ENCODE assay signal across 8 cellular contexts in the genomic region with DNA sequence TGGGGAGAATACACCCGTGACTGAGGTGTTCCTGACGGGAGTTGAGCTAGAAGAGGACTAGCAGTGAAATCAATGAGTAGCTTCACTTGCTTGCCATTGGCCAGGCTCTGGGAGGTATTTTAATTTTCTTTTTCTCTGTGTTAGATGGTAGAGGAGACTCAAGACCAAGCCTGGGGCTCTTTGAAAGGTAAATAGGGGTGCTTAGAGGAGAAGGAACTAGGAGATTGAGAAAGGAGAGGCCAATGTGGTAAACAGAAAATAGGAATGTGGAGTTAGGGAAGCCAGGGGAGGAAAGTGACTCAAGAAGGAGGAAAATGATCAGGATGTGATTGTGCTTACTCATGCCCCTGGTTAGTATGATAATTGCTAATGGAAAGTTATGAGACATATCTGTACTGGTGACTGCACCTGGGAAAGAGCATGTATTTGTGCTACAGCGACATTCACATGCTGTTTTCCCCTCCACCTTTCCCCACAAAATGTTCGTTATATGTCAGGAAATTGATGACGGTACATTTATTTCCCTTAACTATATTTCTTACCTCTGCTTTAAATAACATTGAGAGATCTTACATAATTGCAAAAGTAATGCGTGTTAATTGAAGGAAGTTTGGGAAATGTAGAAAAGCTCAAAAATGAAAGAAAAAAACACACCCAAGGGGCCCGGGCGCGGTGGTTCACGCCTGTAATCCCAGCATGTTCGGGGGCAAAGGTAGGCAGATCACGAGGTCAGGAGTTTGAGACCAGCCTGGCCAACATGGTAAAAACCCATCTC. TPM values are rescaled to one million over a fixed set of nuclear protein-coding genes. Genes with fewer than 3 reads are reported as not detected.
DNase-seq lines count a peak whose midpoint lies in the region; ATAC-seq and TF ChIP-seq lines count a peak whose summit lies in the region.

No MANE protein-coding gene starts in this region.

- no peak overlapping the region for H3K4me3 ChIP-seq in GM23338
- no peak overlapping the region for H3K4me3 ChIP-seq in RWPE2 (ENCODE audit: severe bottlenecking)
- no peak overlapping the region for H3K4me3 ChIP-seq in MM.1S (ENCODE audit: low read length)

- ATAC-seq in GM23338 (peak; percentile 36; the same call in 1 of the 3 replicates), RWPE2 (ENCODE audit: low read depth) (peak; percentile 96), HG02840 (IDR thresholded peaks at IDR 0.05; ENCODE audit: low FRiP score, unreplicated experiment) (no peak)

- H3K9me3 ChIP-seq in RWPE2 (ENCODE audit: severe bottlenecking) (no peaks in the 10 kb centered on the region), MM.1S (replicated peaks; ENCODE audit: insufficient read depth, low read length) (no peaks in the 10 kb centered on the region)

- H3K36me3 Mint-ChIP-seq in GM23338 (ENCODE audit: low read depth) (no peaks in the 10 kb centered on the region; the same call in 2 of the 3 replicates), glutamatergic neuron (ENCODE audit: unreplicated experiment) (no peaks in the 10 kb centered on the region)

- no peak overlapping the region for H2AFZ ChIP-seq in GM23338
- no peak overlapping the region for H2AFZ ChIP-seq in MM.1S (ENCODE audit: low read length)

- peaks cover 11% of the 10 kb centered on the region for H3K4me1 Mint-ChIP-seq in GM23338
- H3K4me1 Mint-ChIP-seq in glutamatergic neuron (ENCODE audit: low read depth, unreplicated experiment), result peaks cover 3% of the 10 kb centered on the region

- peak; percentile 5 for DNase-seq in GM04504 (ENCODE audit: low read depth)
- peak; percentile 25 for DNase-seq in GM23338 (ENCODE audit: low spot score)
- no peak for DNase-seq in RWPE2 (ENCODE audit: low spot score)
- peak; percentile 52 for DNase-seq in fibroblast of gingiva (ENCODE audit: low read depth)
- no peak for DNase-seq in MM.1S
- no peak for DNase-seq in glutamatergic neuron
- no peak for DNase-seq in NCI-H187 (lab: John Stamatoyannopoulos, UW)

- H3F3A ChIP-seq in GM23338 (replicated peaks; ENCODE audit: low read depth), result no peaks in the 10 kb centered on the region
- H3F3A ChIP-seq in MM.1S (ENCODE audit: insufficient read depth, low read length), result no peaks in the 10 kb centered on the region

- H3K27me3 ChIP-seq in GM23338 (ENCODE audit: insufficient read depth) (no peaks in the 10 kb centered on the region), RWPE2 (ENCODE audit: insufficient read depth, poor library complexity, severe bottlenecking) (no peaks in the 10 kb centered on the region), MM.1S (replicated peaks; ENCODE audit: insufficient read depth, low read length) (no peaks in the 10 kb centered on the region)

- H3K9ac ChIP-seq in MM.1S (ENCODE audit: low read length), result no peak overlapping the region

- no peaks in the 10 kb centered on the region for H4K20me1 ChIP-seq in GM23338 (replicated peaks; ENCODE audit: insufficient read depth)
- no peaks in the 10 kb centered on the region for H4K20me1 ChIP-seq in MM.1S (ENCODE audit: insufficient read depth, low read length)

- peak overlapping the region; percentile 56 for H3K27ac Mint-ChIP-seq in GM23338
- H3K27ac Mint-ChIP-seq in glutamatergic neuron (ENCODE audit: unreplicated experiment), result no peak overlapping the region

- no peak for TF ChIP-seq CTCF in GM23338 (conservative IDR thresholded peaks at IDR 0.05; ENCODE audit: low read depth in 2 of 2)
- TF ChIP-seq CTCF in RWPE2 (IDR thresholded peaks at IDR 0.05; ENCODE audit: poor library complexity, severe bottlenecking), result no peak
- TF ChIP-seq CTCF in MM.1S (IDR thresholded peaks at IDR 0.05; ENCODE audit: low read length), result no peak
- TF ChIP-seq CTCF in glutamatergic neuron (IDR thresholded peaks at IDR 0.05; ENCODE audit: partially characterized antibody, unreplicated experiment), result no peak

- 0 out of 2 replicates have a peak, but pooled peaks cover 3% of the 10 kb centered on the region for H3K79me2 ChIP-seq in GM23338 (replicated peaks; ENCODE audit: insufficient read depth)
- H3K79me2 ChIP-seq in MM.1S (ENCODE audit: low read length), result no peaks in the 10 kb centered on the region

- H3K4me2 ChIP-seq in GM23338, result no peak overlapping the region
- H3K4me2 ChIP-seq in MM.1S (ENCODE audit: low read depth, low read length), result no peak overlapping the region

- H3K9me2 ChIP-seq in GM23338 (ENCODE audit: insufficient read depth) (no peaks in the 10 kb centered on the region), MM.1S (replicated peaks; ENCODE audit: insufficient read depth, low read length) (no peaks in the 10 kb centered on the region)

- H3K27ac ChIP-seq in GM23338 (ENCODE audit: low read depth) (0 out of 2 replicates have a peak overlapping the region, but pooled peaks have one; percentile 40), RWPE2 (ENCODE audit: poor library complexity, severe bottlenecking) (peak overlapping the region; percentile 9), MM.1S (ENCODE audit: low read length) (no peak overlapping the region)

- H3K4me3 Mint-ChIP-seq in GM23338, result no peak overlapping the region
- H3K4me3 Mint-ChIP-seq in glutamatergic neuron (ENCODE audit: unreplicated experiment), result no peak overlapping the region

- peaks cover 5% of the 10 kb centered on the region for H3K27me3 Mint-ChIP-seq in GM23338 (ENCODE audit: insufficient read depth, low read depth, poor library complexity)
- H3K27me3 Mint-ChIP-seq in glutamatergic neuron (ENCODE audit: unreplicated experiment), result peaks cover 2% of the 10 kb centered on the region

- no peaks in the 10 kb centered on the region for H3K36me3 ChIP-seq in GM23338 (ENCODE audit: insufficient read depth)
- H3K36me3 ChIP-seq in RWPE2 (ENCODE audit: low read depth), result no peaks in the 10 kb centered on the region
- H3K36me3 ChIP-seq in MM.1S (replicated peaks; ENCODE audit: insufficient read depth, low read length), result no peaks in the 10 kb centered on the region

- H3K9me3 Mint-ChIP-seq in GM23338, result no peaks in the 10 kb centered on the region
- H3K9me3 Mint-ChIP-seq in glutamatergic neuron (ENCODE audit: unreplicated experiment), result no peaks in the 10 kb centered on the region

- H3K4me1 ChIP-seq in GM23338 (ENCODE audit: insufficient read depth), result peaks cover 12% of the 10 kb centered on the region
- H3K4me1 ChIP-seq in RWPE2 (ENCODE audit: insufficient read depth, poor library complexity, severe bottlenecking), result peaks cover 7% of the 10 kb centered on the region
- H3K4me1 ChIP-seq in MM.1S (ENCODE audit: low read length), result no peaks in the 10 kb centered on the region

TF ChIP-seq in GM23338, 12 proteins besides CTCF, POLR2A, EP300 and RAD21 (continues in another document):
- TF ChIP-seq, protein P1, sequence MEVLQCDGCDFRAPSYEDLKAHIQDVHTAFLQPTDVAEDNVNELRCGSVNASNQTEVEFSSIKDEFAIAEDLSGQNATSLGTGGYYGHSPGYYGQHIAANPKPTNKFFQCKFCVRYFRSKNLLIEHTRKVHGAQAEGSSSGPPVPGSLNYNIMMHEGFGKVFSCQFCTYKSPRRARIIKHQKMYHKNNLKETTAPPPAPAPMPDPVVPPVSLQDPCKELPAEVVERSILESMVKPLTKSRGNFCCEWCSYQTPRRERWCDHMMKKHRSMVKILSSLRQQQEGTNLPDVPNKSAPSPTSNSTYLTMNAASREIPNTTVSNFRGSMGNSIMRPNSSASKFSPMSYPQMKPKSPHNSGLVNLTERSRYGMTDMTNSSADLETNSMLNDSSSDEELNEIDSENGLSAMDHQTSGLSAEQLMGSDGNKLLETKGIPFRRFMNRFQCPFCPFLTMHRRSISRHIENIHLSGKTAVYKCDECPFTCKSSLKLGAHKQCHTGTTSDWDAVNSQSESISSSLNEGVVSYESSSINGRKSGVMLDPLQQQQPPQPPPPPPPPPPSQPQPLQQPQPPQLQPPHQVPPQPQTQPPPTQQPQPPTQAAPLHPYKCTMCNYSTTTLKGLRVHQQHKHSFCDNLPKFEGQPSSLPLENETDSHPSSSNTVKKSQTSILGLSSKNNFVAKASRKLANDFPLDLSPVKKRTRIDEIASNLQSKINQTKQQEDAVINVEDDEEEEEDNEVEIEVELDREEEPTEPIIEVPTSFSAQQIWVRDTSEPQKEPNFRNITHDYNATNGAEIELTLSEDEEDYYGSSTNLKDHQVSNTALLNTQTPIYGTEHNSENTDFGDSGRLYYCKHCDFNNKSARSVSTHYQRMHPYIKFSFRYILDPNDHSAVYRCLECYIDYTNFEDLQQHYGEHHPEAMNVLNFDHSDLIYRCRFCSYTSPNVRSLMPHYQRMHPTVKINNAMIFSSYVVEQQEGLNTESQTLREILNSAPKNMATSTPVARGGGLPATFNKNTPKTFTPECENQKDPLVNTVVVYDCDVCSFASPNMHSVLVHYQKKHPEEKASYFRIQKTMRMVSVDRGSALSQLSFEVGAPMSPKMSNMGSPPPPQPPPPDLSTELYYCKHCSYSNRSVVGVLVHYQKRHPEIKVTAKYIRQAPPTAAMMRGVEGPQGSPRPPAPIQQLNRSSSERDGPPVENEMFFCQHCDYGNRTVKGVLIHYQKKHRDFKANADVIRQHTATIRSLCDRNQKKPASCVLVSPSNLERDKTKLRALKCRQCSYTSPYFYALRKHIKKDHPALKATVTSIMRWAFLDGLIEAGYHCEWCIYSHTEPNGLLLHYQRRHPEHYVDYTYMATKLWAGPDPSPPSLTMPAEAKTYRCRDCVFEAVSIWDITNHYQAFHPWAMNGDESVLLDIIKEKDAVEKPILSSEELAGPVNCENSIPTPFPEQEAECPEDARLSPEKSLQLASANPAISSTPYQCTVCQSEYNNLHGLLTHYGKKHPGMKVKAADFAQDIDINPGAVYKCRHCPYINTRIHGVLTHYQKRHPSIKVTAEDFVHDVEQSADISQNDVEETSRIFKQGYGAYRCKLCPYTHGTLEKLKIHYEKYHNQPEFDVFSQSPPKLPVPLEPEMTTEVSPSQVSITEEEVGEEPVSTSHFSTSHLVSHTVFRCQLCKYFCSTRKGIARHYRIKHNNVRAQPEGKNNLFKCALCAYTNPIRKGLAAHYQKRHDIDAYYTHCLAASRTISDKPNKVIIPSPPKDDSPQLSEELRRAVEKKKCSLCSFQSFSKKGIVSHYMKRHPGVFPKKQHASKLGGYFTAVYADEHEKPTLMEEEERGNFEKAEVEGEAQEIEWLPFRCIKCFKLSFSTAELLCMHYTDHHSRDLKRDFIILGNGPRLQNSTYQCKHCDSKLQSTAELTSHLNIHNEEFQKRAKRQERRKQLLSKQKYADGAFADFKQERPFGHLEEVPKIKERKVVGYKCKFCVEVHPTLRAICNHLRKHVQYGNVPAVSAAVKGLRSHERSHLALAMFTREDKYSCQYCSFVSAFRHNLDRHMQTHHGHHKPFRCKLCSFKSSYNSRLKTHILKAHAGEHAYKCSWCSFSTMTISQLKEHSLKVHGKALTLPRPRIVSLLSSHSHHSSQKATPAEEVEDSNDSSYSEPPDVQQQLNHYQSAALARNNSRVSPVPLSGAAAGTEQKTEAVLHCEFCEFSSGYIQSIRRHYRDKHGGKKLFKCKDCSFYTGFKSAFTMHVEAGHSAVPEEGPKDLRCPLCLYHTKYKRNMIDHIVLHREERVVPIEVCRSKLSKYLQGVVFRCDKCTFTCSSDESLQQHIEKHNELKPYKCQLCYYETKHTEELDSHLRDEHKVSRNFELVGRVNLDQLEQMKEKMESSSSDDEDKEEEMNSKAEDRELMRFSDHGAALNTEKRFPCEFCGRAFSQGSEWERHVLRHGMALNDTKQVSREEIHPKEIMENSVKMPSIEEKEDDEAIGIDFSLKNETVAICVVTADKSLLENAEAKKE (CRISPR knock-in tag; IDR thresholded peaks at IDR 0.05), result no peak

RNA-seq across cellular contexts. Expression of a gene that starts 16.9 kb away (rescaled TPM):
- 99.2 and 126 TPM in 2 replicates for total RNA-seq in GM23338 (2014; rRNA removed; shearing (Covaris generic))
- 20.5 and 23.3 TPM in 2 replicates for polyA plus RNA-seq in GM23338 (2016; fragmentation: Nextera tagmentation; extraction: Ambion mirVana)
- 26.4 TPM for total RNA-seq in glutamatergic neuron (ENCODE audit: unreplicated experiment)

Comparison
In these comparisons a context has a peak if more than half of its experiments do, and no peak if none do; other contexts are left out.
1. DNase-seq: peak in GM04504 (single experiment), GM23338 (single experiment) and fibroblast of gingiva (single experiment); none in RWPE2 (single experiment), MM.1S (single experiment), glutamatergic neuron (single experiment) and NCI-H187 (0 of 2).